In the genomic region with DNA sequence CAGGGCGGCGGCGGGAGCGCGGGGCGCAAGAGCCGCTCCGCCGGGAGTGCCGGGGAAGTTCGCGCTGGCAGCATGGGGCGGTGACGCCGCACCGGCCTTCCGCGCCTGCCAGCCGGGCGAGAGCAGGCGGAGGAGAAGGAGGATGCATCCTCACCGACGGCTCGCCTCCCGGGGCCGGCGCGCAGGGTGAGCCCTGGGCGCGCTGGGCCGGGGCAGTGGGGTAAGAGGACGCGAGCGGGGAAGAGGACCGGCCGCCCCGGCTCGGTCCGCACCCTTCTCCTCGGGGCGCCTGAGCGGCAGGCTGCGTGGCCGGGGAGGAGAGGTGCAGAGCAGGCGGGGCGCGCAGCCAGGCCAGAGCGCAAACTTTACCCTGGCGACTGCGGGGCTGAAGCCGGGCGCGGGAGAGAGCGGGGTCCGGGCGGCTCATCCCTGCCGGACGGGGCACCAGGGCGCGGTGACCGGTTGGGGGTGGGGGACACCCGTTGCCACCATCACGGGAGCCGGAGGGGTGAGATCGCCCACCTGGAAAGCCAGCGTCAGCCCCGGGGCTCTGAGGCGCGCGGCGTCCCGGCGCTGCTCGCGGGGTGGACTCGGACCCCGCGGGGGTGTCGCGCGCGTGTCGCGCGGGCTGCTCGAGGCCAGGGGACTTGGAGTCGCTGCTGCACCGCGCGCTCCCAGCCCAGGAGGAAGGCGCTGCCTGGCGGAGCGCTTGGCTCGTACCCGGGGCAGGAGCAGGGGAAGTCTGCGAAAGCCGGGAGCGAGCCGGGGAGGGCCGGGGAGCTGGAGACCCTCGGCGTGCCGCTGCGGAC, we compare ENCODE assay signal across 12 cellular contexts. TPM values are rescaled to one million over a fixed set of nuclear protein-coding genes. Genes with fewer than 3 reads are reported as not detected.
DNase-seq lines count a peak whose midpoint lies in the region; ATAC-seq and TF ChIP-seq lines count a peak whose summit lies in the region.
"Had no signal": no experiment of that assay in that cellular context is flagged by ENCODE, and none has a peak within 500 bp of the region (broad histone marks: within the 10 kb centered on the region; RNA-seq: fewer than 3 reads in every experiment).

No MANE protein-coding gene starts in this region.

- H3K23ac ChIP-seq in mesendoderm (ENCODE audit: low read length) = peak overlapping the region; percentile 76

- H3K4me2 ChIP-seq in mesendoderm (ENCODE audit: low read length) = peak overlapping the region; percentile 74

- peaks cover 0 to 57% (median 20%) of the 10 kb centered on the region in 45 donors for H3K27me3 ChIP-seq in dorsolateral prefrontal cortex
- peaks cover 10% of the 10 kb centered on the region for H3K27me3 ChIP-seq in mesendoderm (ENCODE audit: insufficient read depth, low read length, poor library complexity)
- H3K27me3 ChIP-seq in uterus = peaks cover 0 to 19% of the 10 kb centered on the region in 2 donors

- no peak for TF ChIP-seq POLR2A in uterus (IDR thresholded peaks at IDR 0.05)

- DNase-seq in ACHN (peak; percentile 7), dorsolateral prefrontal cortex (no peak), mesendoderm (peak; percentile 58), uterus (no peak)
- DNase-seq in activated effector memory CD4-positive, alpha-beta T cell treated with Interleukin-2 at 50 U/mL for 16 hours = no peak
- DNase-seq: activated CD4-positive, alpha-beta T cell treated with anti-CD3 and anti-CD28 coated beads, Interleukin-2, amount 10 ng/mL, durations not matched to agents 7 days and 5 days; NK-92 treated with Interleukin-12 subunit alpha and Interleukin-12 subunit beta, amount 100 ng/mL, for 24 hours; upper lobe of right lung had no signal

- no peaks in the 10 kb centered on the region for H3K79me2 ChIP-seq in mesendoderm (ENCODE audit: control insufficient read depth, insufficient read depth, low read length)

- no peak overlapping the region for H2BK15ac ChIP-seq in mesendoderm (replicated peaks; ENCODE audit: low read depth)

- H3K36me3 ChIP-seq in ES-I3 (ENCODE audit: insufficient read depth, low read length) (no peaks in the 10 kb centered on the region), mesendoderm (ENCODE audit: control insufficient read depth, insufficient read depth, low read length) (no peaks in the 10 kb centered on the region), uterus (no peaks in the 10 kb centered on the region)
- H3K36me3 ChIP-seq: upper lobe of right lung had no signal

- H4K8ac ChIP-seq in mesendoderm (ENCODE audit: low read depth, low read length) = no peak overlapping the region

- no peak overlapping the region for H2AK5ac ChIP-seq in mesendoderm (ENCODE audit: low read length)

- H3K18ac ChIP-seq in mesendoderm (ENCODE audit: low read length) = peak overlapping the region; percentile 4

- no CpG with 5 or more reads among the region's 104 CpGs for whole genome bisulfite sequencing in mesendoderm (ENCODE audit: extremely low coverage, insufficient coverage, low lambda C conversion rate)

- H2BK5ac ChIP-seq in mesendoderm (ENCODE audit: low read length) = no peak overlapping the region

- in situ Hi-C loops in ACHN (cut with HindIII; ENCODE audit: low pct_ligation_motif_present, low pct_unique_long_range_greater_than_20kb, low sequenced_read_pairs) = no loop called here

- no peak overlapping the region for H4K5ac ChIP-seq in mesendoderm (ENCODE audit: low read length)

- H3K9ac ChIP-seq in ES-I3 (ENCODE audit: low read depth, low read length) = peak overlapping the region; percentile 75
- H3K9ac ChIP-seq in mesendoderm (ENCODE audit: low read length) = peak overlapping the region; percentile 63

- H3K4ac ChIP-seq in mesendoderm (ENCODE audit: low read depth, low read length) = peak overlapping the region; percentile 56

- ATAC-seq in HG03460 (IDR thresholded peaks at IDR 0.05; ENCODE audit: unreplicated experiment) (no peak), HG03108 (IDR thresholded peaks at IDR 0.05; ENCODE audit: unreplicated experiment) (no peak)
- ATAC-seq: upper lobe of right lung had no signal

- H3K4me3 ChIP-seq in dorsolateral prefrontal cortex (peak overlapping the region; percentile 14 to 67 (median 54)), mesendoderm (ENCODE audit: low read length) (peak overlapping the region; percentile 44), uterus (no peak overlapping the region)
- H3K4me3 ChIP-seq: lung, upper lobe of right lung had no signal

- peak overlapping the region; percentile 84 for H3K56ac ChIP-seq in mesendoderm (ENCODE audit: low read length)

- H2BK120ac ChIP-seq in mesendoderm (ENCODE audit: low read depth, low read length) = no peak overlapping the region

- no peaks in the 10 kb centered on the region for H3K9me3 ChIP-seq in ES-I3 (ENCODE audit: control insufficient read depth, insufficient read depth, low read length)
- no peaks in the 10 kb centered on the region for H3K9me3 ChIP-seq in uterus
- H3K9me3 ChIP-seq: upper lobe of right lung had no signal

- intact Hi-C loops in dorsolateral prefrontal cortex (cut with DNase I) (loop anchor here (5.0 to 10.0 kb wide), 3 partner anchors 830 to 1363 kb away; no protein-coding TSS in a partner anchor), uterus (cut with DNase I; ENCODE audit: low total_unique reads) (no loop called here)

- no peak for TF ChIP-seq CTCF in dorsolateral prefrontal cortex (IDR thresholded peaks at IDR 0.05 in 54 of 56, conservative IDR thresholded peaks at IDR 0.05 in 2 of 56; ENCODE audit: low read depth in 1 of 56, partially characterized antibody in 56 of 56)
- no peak for TF ChIP-seq CTCF in uterus (IDR thresholded peaks at IDR 0.05)

- H3K4me1 ChIP-seq in ES-I3 (ENCODE audit: insufficient read depth, low read length) (peaks cover 15% of the 10 kb centered on the region), mesendoderm (ENCODE audit: control insufficient read depth, low read depth, low read length) (peaks cover 4% of the 10 kb centered on the region), uterus (no peaks in the 10 kb centered on the region)
- H3K4me1 ChIP-seq: upper lobe of right lung had no signal

- no peaks in the 10 kb centered on the region for H3K79me1 ChIP-seq in mesendoderm (ENCODE audit: low read length)

- H3K27ac ChIP-seq in dorsolateral prefrontal cortex = peak overlapping the region in 24 of 59 donors; percentile 13 to 81 (median 42)
- no peak overlapping the region for H3K27ac ChIP-seq in mesendoderm (ENCODE audit: low read depth, low read length)
- no peak overlapping the region for H3K27ac ChIP-seq in uterus
- H3K27ac ChIP-seq: upper lobe of right lung had no signal

RNA-seq across cellular contexts. Expression of a gene that starts 0.5 kb away (rescaled TPM):
- total RNA-seq in dorsolateral prefrontal cortex = 100 to 1,000 TPM in 2 of 120 experiments, 10 to 100 TPM in 118; 18.6 to 115 (median 53.3) TPM
- polyA plus RNA-seq in mesendoderm (2013, experiment 1 of 2) = 27.3 TPM
- 29.3 TPM for polyA plus RNA-seq in mesendoderm (2013, experiment 2 of 2)
- not detected for total RNA-seq in uterus
- total RNA-seq: activated CD4-positive, alpha-beta T cell treated with anti-CD3 and anti-CD28 coated beads, Interleukin-2, amount 10 ng/mL, durations not matched to agents 7 days and 5 days; lung; upper lobe of right lung had no signal
- polyA plus RNA-seq: lung had no signal

Comparison
In these comparisons a context has a peak if more than half of its experiments do, and no peak if none do; other contexts are left out.
1. DNase-seq: peak in ACHN (single experiment) and mesendoderm (single experiment); none in dorsolateral prefrontal cortex (0 of 10), activated effector memory CD4-positive, alpha-beta T cell treated with Interleukin-2 at 50 U/mL for 16 hours (single experiment) and uterus (0 of 2).
2. H3K4me3 ChIP-seq: peak in dorsolateral prefrontal cortex (59 of 59) and mesendoderm (single experiment); none in uterus (0 of 2).
3. RNA of a gene that starts 0.5 kb away (total RNA-seq): 18.6 to 115 TPM in dorsolateral prefrontal cortex; not detected in uterus; every median in the first group is over 10 times any median in the second.